Comparison of ENCODE assay signal across 9 cellular contexts in genomic region chr2:125471963-125472362, GRCh38.
DNase-seq lines count a peak whose midpoint lies in the region; ATAC-seq and TF ChIP-seq lines count a peak whose summit lies in the region.
"Had no signal": no experiment of that assay in that cellular context is flagged by ENCODE, and none has a peak within 500 bp of the region (broad histone marks: within the 10 kb centered on the region; RNA-seq: fewer than 3 reads in every experiment).

No MANE protein-coding gene starts in this region.

- H3K4me1 Mint-ChIP-seq in nephron (no peaks in the 10 kb centered on the region), T-cell (no peaks in the 10 kb centered on the region)

- peak; percentile 73 for ATAC-seq in GM18502 (IDR thresholded peaks at IDR 0.05; ENCODE audit: poor library complexity, unreplicated experiment)
- peak; percentile 81 for ATAC-seq in HG02798 (IDR thresholded peaks at IDR 0.05; ENCODE audit: poor library complexity, unreplicated experiment)
- no peak for ATAC-seq in T-cell (replicated peaks in 1 of 4)
- no peak for ATAC-seq in GM21619 (IDR thresholded peaks at IDR 0.05; ENCODE audit: unreplicated experiment)

- H3K27me3 Mint-ChIP-seq in nephron (ENCODE audit: low read depth): no peaks in the 10 kb centered on the region
- H3K27me3 Mint-ChIP-seq in T-cell: no peaks in the 10 kb centered on the region

- POLR2A ChIA-PET in T-cell (lab: Charles Lee): no interaction called here

- DNase-seq in NK-92 treated with Interleukin-12 subunit alpha and Interleukin-12 subunit beta, amount 100 ng/mL, for 24 hours (lab: John Stamatoyannopoulos, UW): no peak
- DNase-seq in SIG-M5 (lab: John Stamatoyannopoulos, UW) (no peak), T-cell (no peak)
- DNase-seq: MV-4-11 had no signal

- H3K27ac Mint-ChIP-seq in nephron: no peak overlapping the region
- no peak overlapping the region for H3K27ac Mint-ChIP-seq in T-cell

- H3K9me3 Mint-ChIP-seq in nephron (peaks cover 11% of the 10 kb centered on the region), T-cell (peaks cover 16 to 28% (median 17%) of the 10 kb centered on the region in 3 donors)

- H3K27ac ChIP-seq in VCaP: no peak overlapping the region

- peak; percentile 40 for TF ChIP-seq CTCF in VCaP (conservative IDR thresholded peaks at IDR 0.05)
- peak; percentile 45 to 58 (median 56) for TF ChIP-seq CTCF in nephron (IDR thresholded peaks at IDR 0.05; ENCODE audit: unreplicated experiment in 3 of 3)

- H3K4me3 Mint-ChIP-seq in nephron (no peak overlapping the region), T-cell (no peak overlapping the region)

- H3K36me3 Mint-ChIP-seq in nephron (ENCODE audit: low read depth) (no peaks in the 10 kb centered on the region), T-cell (no peaks in the 10 kb centered on the region)

- CTCF ChIA-PET in T-cell (lab: Charles Lee): no interaction called here

Comparison
In these comparisons a context has a peak if more than half of its experiments do, and no peak if none do; other contexts are left out.
1. ATAC-seq: peak in GM18502 (single experiment) and HG02798 (single experiment); none in T-cell (0 of 4) and GM21619 (single experiment).